ENCODE assay signal across 8 cellular contexts in genomic region chr5:88602584-88602983, GRCh38.
DNase-seq lines count a peak whose midpoint lies in the region; ATAC-seq, FAIRE-seq and TF ChIP-seq lines count a peak whose summit lies in the region.

No MANE protein-coding gene starts in this region.

- H3K79me2 ChIP-seq in PC-9 (ENCODE audit: low read depth): no peaks in the 10 kb centered on the region

- TF ChIP-seq CTCF in A549 (IDR thresholded peaks at IDR 0.05): peak; percentile 42
- TF ChIP-seq CTCF in PC-9 (conservative IDR thresholded peaks at IDR 0.05): peak; percentile 76

- no peak overlapping the region for H3K4me3 ChIP-seq in A549
- H3K4me3 ChIP-seq in PC-9: no peak overlapping the region

- no peaks in the 10 kb centered on the region for H3K9me3 ChIP-seq in A549
- no peaks in the 10 kb centered on the region for H3K9me3 ChIP-seq in PC-9 (ENCODE audit: insufficient read depth, low read depth)

- TF ChIP-seq RAD21 in A549 (conservative IDR thresholded peaks at IDR 0.05 in 1 of 2, IDR thresholded peaks at IDR 0.05 in 1 of 2): no peak; a peak in 1 of 5 replicates

- intact Hi-C loops in PC-9 (cut with micrococcal nuclease; ENCODE audit: unreplicated experiment): loop anchor here (2.0 kb wide), 1 partner anchor 74 kb away; no protein-coding TSS in a partner anchor

- CTCF ChIA-PET in A549 (lab: Yijun Ruan, JAX): interaction anchor here (0.7 kb wide), 1 partner anchor 66 kb away, joined by 3 read pairs; no protein-coding TSS in a partner anchor
- CTCF ChIA-PET in PC-9 (lab: Charles Lee): no interaction called here

- TF ChIP-seq EP300 in A549 (IDR thresholded peaks at IDR 0.05): no peak

- BruUV-seq in PC-9 (replicated peaks; lab: Mats Ljungman, UMichigan): no TSS peak

- H3K36me3 ChIP-seq in PC-9 (ENCODE audit: low read depth): no peaks in the 10 kb centered on the region

- H3K27ac ChIP-seq in A549: no peak overlapping the region
- H3K27ac ChIP-seq in PC-9: no peak overlapping the region

- no peak for FAIRE-seq in A549 (lab: Jason Lieb, UNC)

- ATAC-seq in A549 (peak in 1 of 2 experiments; percentile 26; a peak in 1 of 6 replicates), HG03280 (IDR thresholded peaks at IDR 0.05; ENCODE audit: unreplicated experiment) (no peak)

- no peak overlapping the region for H3K4me2 ChIP-seq in A549
- no peak overlapping the region for H3K4me2 ChIP-seq in PC-9

- H3K4me1 ChIP-seq in A549: no peaks in the 10 kb centered on the region
- no peaks in the 10 kb centered on the region for H3K4me1 ChIP-seq in PC-9 (replicated peaks; ENCODE audit: insufficient read depth)

- WGBS in A549 (ENCODE audit: missing lambda C conversion rate): 58% methylated on average over 18 of the region's 22 CpGs

- H3K9me2 ChIP-seq in PC-9 (ENCODE audit: insufficient read depth): no peaks in the 10 kb centered on the region; the same call in 1 of the 2 replicates

- no peaks in the 10 kb centered on the region for H4K20me1 ChIP-seq in PC-9 (ENCODE audit: insufficient read depth)

- no peak for TF ChIP-seq POLR2A in A549 (IDR thresholded peaks at IDR 0.05; ENCODE audit: low read length)

- H3F3A ChIP-seq in PC-9 (ENCODE audit: insufficient read depth, low read depth): no peaks in the 10 kb centered on the region

- H2AFZ ChIP-seq in PC-9: no peak overlapping the region

- DNase-seq in A549 (ENCODE audit: low read depth in 1 of 2, low spot score in 1 of 2) (peak in 1 of 2 experiments; percentile 44), ELF-1 (ENCODE audit: low read depth, low spot score) (peak; percentile 17), PC-9 (peak in 1 of 2 experiments; percentile 14), germinal center (ENCODE audit: low spot score) (peak; percentile 2), putamen (ENCODE audit: low spot score) (no peak), GF-D8 (lab: John Stamatoyannopoulos, UW) (no peak), cerebellum (ENCODE audit: low spot score) (no peak)

- no peaks in the 10 kb centered on the region for H3K27me3 ChIP-seq in PC-9 (ENCODE audit: insufficient read depth, low read depth)

- POLR2A ChIA-PET in A549 (lab: Yijun Ruan, JAX): no interaction called here
- POLR2A ChIA-PET in PC-9 (lab: Charles Lee; ENCODE audit: unreplicated experiment): interaction anchor here (0.6 kb wide), 1 partner anchor 334 kb away, joined by 4 read pairs; the partner anchor contains the start of gene TMEM161B

TF ChIP-seq in A549, 52 proteins besides CTCF, POLR2A, EP300 and RAD21:
- TF ChIP-seq NR3C1 (IDR thresholded peaks at IDR 0.05): no peak
- TF ChIP-seq MYC (IDR thresholded peaks at IDR 0.05; ENCODE audit: borderline replicate concordance, low read length): no peak
- no peak for TF ChIP-seq MAFK (IDR thresholded peaks at IDR 0.05; ENCODE audit: partially characterized antibody)
- TF ChIP-seq PBX3 (IDR thresholded peaks at IDR 0.05): no peak
- no peak for TF ChIP-seq ZSCAN20 (CRISPR knock-in tag; IDR thresholded peaks at IDR 0.05)
- no peak for TF ChIP-seq GATA3 (IDR thresholded peaks at IDR 0.05; ENCODE audit: borderline replicate concordance)
- no peak for TF ChIP-seq NPAS2 (CRISPR knock-in tag; IDR thresholded peaks at IDR 0.05; ENCODE audit: borderline replicate concordance)
- no peak for TF ChIP-seq KDM1A (IDR thresholded peaks at IDR 0.05; ENCODE audit: low read depth)
- no peak for TF ChIP-seq E2F6 (IDR thresholded peaks at IDR 0.05; ENCODE audit: borderline replicate concordance, low read depth)
- no peak for TF ChIP-seq BCL3 (IDR thresholded peaks at IDR 0.05)
- no peak for TF ChIP-seq EHF (CRISPR knock-in tag; IDR thresholded peaks at IDR 0.05)
- no peak for TF ChIP-seq RCOR1 (IDR thresholded peaks at IDR 0.05; ENCODE audit: low read depth, low read length)
- no peak for TF ChIP-seq HOXB5 (CRISPR knock-in tag; IDR thresholded peaks at IDR 0.05)
- no peak for TF ChIP-seq USF2 (IDR thresholded peaks at IDR 0.05)
- no peak for TF ChIP-seq CBX2 (IDR thresholded peaks at IDR 0.05; ENCODE audit: borderline replicate concordance, low read depth)
- no peak for TF ChIP-seq MAX (IDR thresholded peaks at IDR 0.05)
- no peak for TF ChIP-seq HDAC2 (IDR thresholded peaks at IDR 0.05)
TF ChIP-seq in A549: peak in this region for 0.

Comparison
In these comparisons a context has a peak if more than half of its experiments do, and no peak if none do; other contexts are left out.
1. DNase-seq: peak in ELF-1 (single experiment) and germinal center (single experiment); none in putamen (single experiment), GF-D8 (single experiment) and cerebellum (single experiment).